1 cellular context compared by ENCODE assay signal in the genomic region with DNA sequence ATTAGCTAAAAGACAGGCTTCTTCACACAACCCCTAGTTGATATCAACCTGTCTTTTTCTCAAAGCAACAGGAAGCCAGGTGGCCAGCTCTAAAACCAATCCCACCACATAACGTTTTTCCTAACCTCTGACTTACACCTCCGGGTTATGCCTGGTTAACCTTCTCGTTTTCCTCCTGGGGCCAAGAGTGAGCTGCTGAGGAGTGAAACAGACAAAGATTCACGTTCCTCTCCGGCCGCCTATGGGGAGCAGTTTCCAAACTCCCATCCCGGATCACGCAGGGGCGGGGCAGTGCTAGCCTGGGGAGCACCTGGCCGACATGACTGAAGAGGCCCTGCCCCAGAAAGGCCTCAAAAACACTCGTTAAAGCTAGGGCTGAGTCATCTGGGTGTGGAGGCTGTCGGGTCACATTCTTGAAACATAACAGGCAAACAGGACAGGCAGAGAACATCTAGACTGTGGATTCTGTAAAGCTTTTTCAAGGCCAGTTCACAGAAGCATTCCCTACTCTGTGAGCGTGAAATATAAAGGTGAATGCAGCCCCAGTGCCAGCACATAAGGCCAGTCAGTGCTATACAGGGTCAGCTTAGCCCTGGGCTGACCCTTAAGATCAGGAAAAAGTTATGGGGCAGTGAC.
TF ChIP-seq lines count a peak whose summit lies in the region.

No MANE protein-coding gene starts in this region.

TF ChIP-seq in K562, 482 proteins besides CTCF, POLR2A, EP300 and RAD21 (continued from another document and continues in another):
- TF ChIP-seq SAP30 (IDR thresholded peaks at IDR 0.05; ENCODE audit: borderline replicate concordance, insufficient read depth, low read depth, low read length, poor library complexity, severe bottlenecking) (no peak), EZH2 (IDR thresholded peaks at IDR 0.05; ENCODE audit: borderline replicate concordance, low read depth, low read length) (no peak), ZNF561 (CRISPR knock-in tag; conservative IDR thresholded peaks at IDR 0.05) (no peak), ZNF778 (CRISPR knock-in tag; IDR thresholded peaks at IDR 0.05) (no peak), HMG20A (CRISPR knock-in tag; conservative IDR thresholded peaks at IDR 0.05) (no peak), SP2 (IDR thresholded peaks at IDR 0.05; ENCODE audit: extremely low read depth, low read depth, low read length, poor library complexity, severe bottlenecking) (no peak), KAT8 (IDR thresholded peaks at IDR 0.05; ENCODE audit: low read depth) (no peak), RB1 (IDR thresholded peaks at IDR 0.05; ENCODE audit: low read depth) (no peak), BRCA1 (IDR thresholded peaks at IDR 0.05) (no peak), BRCA1 (CRISPR knock-in tag; IDR thresholded peaks at IDR 0.05) (no peak), OTX1 (CRISPR knock-in tag; IDR thresholded peaks at IDR 0.05) (no peak), CEBPG (CRISPR knock-in tag; IDR thresholded peaks at IDR 0.05) (no peak), CEBPG (tag; conservative IDR thresholded peaks at IDR 0.05 in 1 of 2, IDR thresholded peaks at IDR 0.05 in 1 of 2) (no peak), NR3C1 (CRISPR knock-in tag; IDR thresholded peaks at IDR 0.05) (no peak), ZNF354B (CRISPR knock-in tag; IDR thresholded peaks at IDR 0.05) (no peak), ZNF3 (CRISPR knock-in tag; IDR thresholded peaks at IDR 0.05) (no peak), CTBP1 (IDR thresholded peaks at IDR 0.05; ENCODE audit: borderline replicate concordance) (peak; percentile 61; the same call in 1 of the 2 replicates), MEF2D (tag; conservative IDR thresholded peaks at IDR 0.05; ENCODE audit: low read depth) (0 out of 2 replicates have a peak, but pooled peaks have one; percentile 22), CREBBP (IDR thresholded peaks at IDR 0.05; ENCODE audit: low read depth, low read length) (no peak), ERF (CRISPR knock-in tag; IDR thresholded peaks at IDR 0.05) (no peak), ZNF274 (IDR thresholded peaks at IDR 0.05; ENCODE audit: borderline replicate concordance, low read depth, low read length) (no peak), SMAD2 (IDR thresholded peaks at IDR 0.05; ENCODE audit: low read depth, low read length) (no peak), FOXJ3 (CRISPR knock-in tag; IDR thresholded peaks at IDR 0.05) (no peak), STAT5A (IDR thresholded peaks at IDR 0.05; ENCODE audit: borderline replicate concordance, low read length) (no peak), NFE2L1 (tag; IDR thresholded peaks at IDR 0.05; ENCODE audit: borderline replicate concordance, low read depth) (no peak), ZNF717 (CRISPR knock-in tag; IDR thresholded peaks at IDR 0.05) (no peak), SNRNP70 (optimal IDR thresholded peaks at IDR 0.05; ENCODE audit: low read depth, low read length) (no peak), HNRNPK (IDR thresholded peaks at IDR 0.05; ENCODE audit: low read depth, low read length, poor library complexity, severe bottlenecking) (no peak), NCOA2 (IDR thresholded peaks at IDR 0.05; ENCODE audit: partially characterized antibody in 2 of 2) (no peak), BCOR (IDR thresholded peaks at IDR 0.05) (no peak), ZNF57 (CRISPR knock-in tag; IDR thresholded peaks at IDR 0.05) (no peak), CHD1 (IDR thresholded peaks at IDR 0.05; ENCODE audit: low read length) (no peak)
- TF ChIP-seq, protein P1, sequence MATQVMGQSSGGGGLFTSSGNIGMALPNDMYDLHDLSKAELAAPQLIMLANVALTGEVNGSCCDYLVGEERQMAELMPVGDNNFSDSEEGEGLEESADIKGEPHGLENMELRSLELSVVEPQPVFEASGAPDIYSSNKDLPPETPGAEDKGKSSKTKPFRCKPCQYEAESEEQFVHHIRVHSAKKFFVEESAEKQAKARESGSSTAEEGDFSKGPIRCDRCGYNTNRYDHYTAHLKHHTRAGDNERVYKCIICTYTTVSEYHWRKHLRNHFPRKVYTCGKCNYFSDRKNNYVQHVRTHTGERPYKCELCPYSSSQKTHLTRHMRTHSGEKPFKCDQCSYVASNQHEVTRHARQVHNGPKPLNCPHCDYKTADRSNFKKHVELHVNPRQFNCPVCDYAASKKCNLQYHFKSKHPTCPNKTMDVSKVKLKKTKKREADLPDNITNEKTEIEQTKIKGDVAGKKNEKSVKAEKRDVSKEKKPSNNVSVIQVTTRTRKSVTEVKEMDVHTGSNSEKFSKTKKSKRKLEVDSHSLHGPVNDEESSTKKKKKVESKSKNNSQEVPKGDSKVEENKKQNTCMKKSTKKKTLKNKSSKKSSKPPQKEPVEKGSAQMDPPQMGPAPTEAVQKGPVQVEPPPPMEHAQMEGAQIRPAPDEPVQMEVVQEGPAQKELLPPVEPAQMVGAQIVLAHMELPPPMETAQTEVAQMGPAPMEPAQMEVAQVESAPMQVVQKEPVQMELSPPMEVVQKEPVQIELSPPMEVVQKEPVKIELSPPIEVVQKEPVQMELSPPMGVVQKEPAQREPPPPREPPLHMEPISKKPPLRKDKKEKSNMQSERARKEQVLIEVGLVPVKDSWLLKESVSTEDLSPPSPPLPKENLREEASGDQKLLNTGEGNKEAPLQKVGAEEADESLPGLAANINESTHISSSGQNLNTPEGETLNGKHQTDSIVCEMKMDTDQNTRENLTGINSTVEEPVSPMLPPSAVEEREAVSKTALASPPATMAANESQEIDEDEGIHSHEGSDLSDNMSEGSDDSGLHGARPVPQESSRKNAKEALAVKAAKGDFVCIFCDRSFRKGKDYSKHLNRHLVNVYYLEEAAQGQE (CRISPR knock-in tag; IDR thresholded peaks at IDR 0.05; ENCODE audit: low read depth), result no peak
- TF ChIP-seq, protein P2, sequence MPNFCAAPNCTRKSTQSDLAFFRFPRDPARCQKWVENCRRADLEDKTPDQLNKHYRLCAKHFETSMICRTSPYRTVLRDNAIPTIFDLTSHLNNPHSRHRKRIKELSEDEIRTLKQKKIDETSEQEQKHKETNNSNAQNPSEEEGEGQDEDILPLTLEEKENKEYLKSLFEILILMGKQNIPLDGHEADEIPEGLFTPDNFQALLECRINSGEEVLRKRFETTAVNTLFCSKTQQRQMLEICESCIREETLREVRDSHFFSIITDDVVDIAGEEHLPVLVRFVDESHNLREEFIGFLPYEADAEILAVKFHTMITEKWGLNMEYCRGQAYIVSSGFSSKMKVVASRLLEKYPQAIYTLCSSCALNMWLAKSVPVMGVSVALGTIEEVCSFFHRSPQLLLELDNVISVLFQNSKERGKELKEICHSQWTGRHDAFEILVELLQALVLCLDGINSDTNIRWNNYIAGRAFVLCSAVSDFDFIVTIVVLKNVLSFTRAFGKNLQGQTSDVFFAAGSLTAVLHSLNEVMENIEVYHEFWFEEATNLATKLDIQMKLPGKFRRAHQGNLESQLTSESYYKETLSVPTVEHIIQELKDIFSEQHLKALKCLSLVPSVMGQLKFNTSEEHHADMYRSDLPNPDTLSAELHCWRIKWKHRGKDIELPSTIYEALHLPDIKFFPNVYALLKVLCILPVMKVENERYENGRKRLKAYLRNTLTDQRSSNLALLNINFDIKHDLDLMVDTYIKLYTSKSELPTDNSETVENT (CRISPR knock-in tag; IDR thresholded peaks at IDR 0.05), result no peak
- TF ChIP-seq, protein P3, sequence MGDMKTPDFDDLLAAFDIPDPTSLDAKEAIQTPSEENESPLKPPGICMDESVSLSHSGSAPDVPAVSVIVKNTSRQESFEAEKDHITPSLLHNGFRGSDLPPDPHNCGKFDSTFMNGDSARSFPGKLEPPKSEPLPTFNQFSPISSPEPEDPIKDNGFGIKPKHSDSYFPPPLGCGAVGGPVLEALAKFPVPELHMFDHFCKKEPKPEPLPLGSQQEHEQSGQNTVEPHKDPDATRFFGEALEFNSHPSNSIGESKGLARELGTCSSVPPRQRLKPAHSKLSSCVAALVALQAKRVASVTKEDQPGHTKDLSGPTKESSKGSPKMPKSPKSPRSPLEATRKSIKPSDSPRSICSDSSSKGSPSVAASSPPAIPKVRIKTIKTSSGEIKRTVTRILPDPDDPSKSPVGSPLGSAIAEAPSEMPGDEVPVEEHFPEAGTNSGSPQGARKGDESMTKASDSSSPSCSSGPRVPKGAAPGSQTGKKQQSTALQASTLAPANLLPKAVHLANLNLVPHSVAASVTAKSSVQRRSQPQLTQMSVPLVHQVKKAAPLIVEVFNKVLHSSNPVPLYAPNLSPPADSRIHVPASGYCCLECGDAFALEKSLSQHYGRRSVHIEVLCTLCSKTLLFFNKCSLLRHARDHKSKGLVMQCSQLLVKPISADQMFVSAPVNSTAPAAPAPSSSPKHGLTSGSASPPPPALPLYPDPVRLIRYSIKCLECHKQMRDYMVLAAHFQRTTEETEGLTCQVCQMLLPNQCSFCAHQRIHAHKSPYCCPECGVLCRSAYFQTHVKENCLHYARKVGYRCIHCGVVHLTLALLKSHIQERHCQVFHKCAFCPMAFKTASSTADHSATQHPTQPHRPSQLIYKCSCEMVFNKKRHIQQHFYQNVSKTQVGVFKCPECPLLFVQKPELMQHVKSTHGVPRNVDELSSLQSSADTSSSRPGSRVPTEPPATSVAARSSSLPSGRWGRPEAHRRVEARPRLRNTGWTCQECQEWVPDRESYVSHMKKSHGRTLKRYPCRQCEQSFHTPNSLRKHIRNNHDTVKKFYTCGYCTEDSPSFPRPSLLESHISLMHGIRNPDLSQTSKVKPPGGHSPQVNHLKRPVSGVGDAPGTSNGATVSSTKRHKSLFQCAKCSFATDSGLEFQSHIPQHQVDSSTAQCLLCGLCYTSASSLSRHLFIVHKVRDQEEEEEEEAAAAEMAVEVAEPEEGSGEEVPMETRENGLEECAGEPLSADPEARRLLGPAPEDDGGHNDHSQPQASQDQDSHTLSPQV (IDR thresholded peaks at IDR 0.05), result peak; percentile 90
- TF ChIP-seq, protein P4, sequence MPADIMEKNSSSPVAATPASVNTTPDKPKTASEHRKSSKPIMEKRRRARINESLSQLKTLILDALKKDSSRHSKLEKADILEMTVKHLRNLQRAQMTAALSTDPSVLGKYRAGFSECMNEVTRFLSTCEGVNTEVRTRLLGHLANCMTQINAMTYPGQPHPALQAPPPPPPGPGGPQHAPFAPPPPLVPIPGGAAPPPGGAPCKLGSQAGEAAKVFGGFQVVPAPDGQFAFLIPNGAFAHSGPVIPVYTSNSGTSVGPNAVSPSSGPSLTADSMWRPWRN (IDR thresholded peaks at IDR 0.05; ENCODE audit: low read depth), result no peak
- TF ChIP-seq, protein P5, sequence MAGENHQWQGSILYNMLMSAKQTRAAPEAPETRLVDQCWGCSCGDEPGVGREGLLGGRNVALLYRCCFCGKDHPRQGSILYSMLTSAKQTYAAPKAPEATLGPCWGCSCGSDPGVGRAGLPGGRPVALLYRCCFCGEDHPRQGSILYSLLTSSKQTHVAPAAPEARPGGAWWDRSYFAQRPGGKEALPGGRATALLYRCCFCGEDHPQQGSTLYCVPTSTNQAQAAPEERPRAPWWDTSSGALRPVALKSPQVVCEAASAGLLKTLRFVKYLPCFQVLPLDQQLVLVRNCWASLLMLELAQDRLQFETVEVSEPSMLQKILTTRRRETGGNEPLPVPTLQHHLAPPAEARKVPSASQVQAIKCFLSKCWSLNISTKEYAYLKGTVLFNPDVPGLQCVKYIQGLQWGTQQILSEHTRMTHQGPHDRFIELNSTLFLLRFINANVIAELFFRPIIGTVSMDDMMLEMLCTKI (IDR thresholded peaks at IDR 0.05; ENCODE audit: partially characterized antibody), result no peak
- TF ChIP-seq, protein P6, sequence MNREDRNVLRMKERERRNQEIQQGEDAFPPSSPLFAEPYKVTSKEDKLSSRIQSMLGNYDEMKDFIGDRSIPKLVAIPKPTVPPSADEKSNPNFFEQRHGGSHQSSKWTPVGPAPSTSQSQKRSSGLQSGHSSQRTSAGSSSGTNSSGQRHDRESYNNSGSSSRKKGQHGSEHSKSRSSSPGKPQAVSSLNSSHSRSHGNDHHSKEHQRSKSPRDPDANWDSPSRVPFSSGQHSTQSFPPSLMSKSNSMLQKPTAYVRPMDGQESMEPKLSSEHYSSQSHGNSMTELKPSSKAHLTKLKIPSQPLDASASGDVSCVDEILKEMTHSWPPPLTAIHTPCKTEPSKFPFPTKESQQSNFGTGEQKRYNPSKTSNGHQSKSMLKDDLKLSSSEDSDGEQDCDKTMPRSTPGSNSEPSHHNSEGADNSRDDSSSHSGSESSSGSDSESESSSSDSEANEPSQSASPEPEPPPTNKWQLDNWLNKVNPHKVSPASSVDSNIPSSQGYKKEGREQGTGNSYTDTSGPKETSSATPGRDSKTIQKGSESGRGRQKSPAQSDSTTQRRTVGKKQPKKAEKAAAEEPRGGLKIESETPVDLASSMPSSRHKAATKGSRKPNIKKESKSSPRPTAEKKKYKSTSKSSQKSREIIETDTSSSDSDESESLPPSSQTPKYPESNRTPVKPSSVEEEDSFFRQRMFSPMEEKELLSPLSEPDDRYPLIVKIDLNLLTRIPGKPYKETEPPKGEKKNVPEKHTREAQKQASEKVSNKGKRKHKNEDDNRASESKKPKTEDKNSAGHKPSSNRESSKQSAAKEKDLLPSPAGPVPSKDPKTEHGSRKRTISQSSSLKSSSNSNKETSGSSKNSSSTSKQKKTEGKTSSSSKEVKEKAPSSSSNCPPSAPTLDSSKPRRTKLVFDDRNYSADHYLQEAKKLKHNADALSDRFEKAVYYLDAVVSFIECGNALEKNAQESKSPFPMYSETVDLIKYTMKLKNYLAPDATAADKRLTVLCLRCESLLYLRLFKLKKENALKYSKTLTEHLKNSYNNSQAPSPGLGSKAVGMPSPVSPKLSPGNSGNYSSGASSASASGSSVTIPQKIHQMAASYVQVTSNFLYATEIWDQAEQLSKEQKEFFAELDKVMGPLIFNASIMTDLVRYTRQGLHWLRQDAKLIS (CRISPR knock-in tag; IDR thresholded peaks at IDR 0.05), result no peak
- TF ChIP-seq, protein P7, sequence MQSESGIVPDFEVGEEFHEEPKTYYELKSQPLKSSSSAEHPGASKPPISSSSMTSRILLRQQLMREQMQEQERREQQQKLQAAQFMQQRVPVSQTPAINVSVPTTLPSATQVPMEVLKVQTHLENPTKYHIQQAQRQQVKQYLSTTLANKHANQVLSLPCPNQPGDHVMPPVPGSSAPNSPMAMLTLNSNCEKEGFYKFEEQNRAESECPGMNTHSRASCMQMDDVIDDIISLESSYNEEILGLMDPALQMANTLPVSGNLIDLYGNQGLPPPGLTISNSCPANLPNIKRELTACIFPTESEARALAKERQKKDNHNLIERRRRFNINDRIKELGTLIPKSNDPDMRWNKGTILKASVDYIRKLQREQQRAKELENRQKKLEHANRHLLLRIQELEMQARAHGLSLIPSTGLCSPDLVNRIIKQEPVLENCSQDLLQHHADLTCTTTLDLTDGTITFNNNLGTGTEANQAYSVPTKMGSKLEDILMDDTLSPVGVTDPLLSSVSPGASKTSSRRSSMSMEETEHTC (IDR thresholded peaks at IDR 0.05), result no peak
- TF ChIP-seq, protein P8, sequence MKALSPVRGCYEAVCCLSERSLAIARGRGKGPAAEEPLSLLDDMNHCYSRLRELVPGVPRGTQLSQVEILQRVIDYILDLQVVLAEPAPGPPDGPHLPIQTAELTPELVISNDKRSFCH (CRISPR knock-in tag; IDR thresholded peaks at IDR 0.05), result no peak
- TF ChIP-seq, protein P8 (tag; IDR thresholded peaks at IDR 0.05), result no peak
- TF ChIP-seq, protein P9, sequence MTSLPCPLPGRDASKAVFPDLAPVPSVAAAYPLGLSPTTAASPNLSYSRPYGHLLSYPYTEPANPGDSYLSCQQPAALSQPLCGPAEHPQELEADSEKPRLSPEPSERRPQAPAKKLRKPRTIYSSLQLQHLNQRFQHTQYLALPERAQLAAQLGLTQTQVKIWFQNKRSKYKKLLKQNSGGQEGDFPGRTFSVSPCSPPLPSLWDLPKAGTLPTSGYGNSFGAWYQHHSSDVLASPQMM (CRISPR knock-in tag; IDR thresholded peaks at IDR 0.05), result no peak
